Comparison of ENCODE assay signal across 8 cellular contexts in genomic region chr20:47909696-47910095, GRCh38.
DNase-seq lines count a peak whose midpoint lies in the region; TF ChIP-seq lines count a peak whose summit lies in the region.
"Not testable (repeated sequence)": the region's sequence is repeated elsewhere in the genome, so short reads cannot be mapped to it uniquely, and the experiment has no call there.

No MANE protein-coding gene starts in this region.

- not testable (repeated sequence) for H3K27me3 ChIP-seq in BLaER1; esophagus (ENCODE audit: control insufficient read depth in 1 of 2, insufficient read depth in 2 of 2, low read length in 2 of 2); hepatocyte; neuronal stem cell (ENCODE audit: control insufficient read depth in 3 of 3, insufficient read depth in 3 of 3, low read depth in 1 of 3, low read length in 3 of 3)

- not testable (repeated sequence) for H2BK5ac ChIP-seq in neuronal stem cell (ENCODE audit: low read length)

- not testable (repeated sequence) for H3K4ac ChIP-seq in neuronal stem cell (ENCODE audit: low read length)

- peak overlapping the region; percentile 69 for H3K4me2 ChIP-seq in BLaER1
- not testable (repeated sequence) for H3K4me2 ChIP-seq in hepatocyte; neuronal stem cell (ENCODE audit: insufficient read depth, low read length, poor library complexity, severe bottlenecking)

- DNase-seq in HT-29 (ENCODE audit: low spot score): peak; percentile 30
- peak; percentile 34 for DNase-seq in NCI-H69 (lab: John Stamatoyannopoulos, UW)
- DNase-seq in RPMI7951 (ENCODE audit: low read depth): peak; percentile 59
- not testable (repeated sequence) for DNase-seq in activated CD4-positive, alpha-beta T cell treated with anti-CD3 and anti-CD28 coated beads, Interleukin-2, amount 10 ng/mL, durations not matched to agents 7 days and 5 days; neuronal stem cell (ENCODE audit: low spot score)
- peak; percentile 49 for DNase-seq in hepatocyte (ENCODE audit: low spot score)

- not testable (repeated sequence) for H3K79me1 ChIP-seq in neuronal stem cell (ENCODE audit: low read depth, low read length)

- not testable (repeated sequence) for H4K20me1 ChIP-seq in BLaER1; hepatocyte (ENCODE audit: insufficient read depth, poor library complexity, severe bottlenecking)

- H3K4me3 Mint-ChIP-seq in activated CD4-positive, alpha-beta T cell treated with anti-CD3 and anti-CD28 coated beads, Interleukin-2, amount 10 ng/mL, durations not matched to agents 7 days and 5 days: not testable (repeated sequence)

- not testable (repeated sequence) for H3K36me3 Mint-ChIP-seq in activated CD4-positive, alpha-beta T cell treated with anti-CD3 and anti-CD28 coated beads, Interleukin-2, amount 10 ng/mL, durations not matched to agents 7 days and 5 days (ENCODE audit: low read depth)

- H3K4me1 Mint-ChIP-seq in activated CD4-positive, alpha-beta T cell treated with anti-CD3 and anti-CD28 coated beads, Interleukin-2, amount 10 ng/mL, durations not matched to agents 7 days and 5 days: not testable (repeated sequence)

- peak overlapping the region; percentile 84 for H3K18ac ChIP-seq in neuronal stem cell (ENCODE audit: low read length)

- H2BK12ac ChIP-seq in neuronal stem cell (ENCODE audit: low read length): not testable (repeated sequence)

- H2BK15ac ChIP-seq in neuronal stem cell (ENCODE audit: low read length): not testable (repeated sequence)

- H3K9me2 ChIP-seq in hepatocyte (replicated peaks; ENCODE audit: insufficient read depth): not testable (repeated sequence)

- H3K9me3 Mint-ChIP-seq in activated CD4-positive, alpha-beta T cell treated with anti-CD3 and anti-CD28 coated beads, Interleukin-2, amount 10 ng/mL, durations not matched to agents 7 days and 5 days: not testable (repeated sequence)

- H3K36me3 ChIP-seq in BLaER1; esophagus (ENCODE audit: control insufficient read depth in 2 of 2, insufficient read depth in 2 of 2, low read length in 1 of 2); hepatocyte (replicated peaks; ENCODE audit: insufficient read depth, low read depth); neuronal stem cell (replicated peaks in 1 of 2; ENCODE audit: control insufficient read depth in 2 of 2, insufficient read depth in 2 of 2, low read length in 2 of 2): not testable (repeated sequence)

- not testable (repeated sequence) for H3K9ac ChIP-seq in BLaER1; neuronal stem cell (ENCODE audit: low read depth, low read length, poor library complexity)

- not testable (repeated sequence) for H3K27me3 Mint-ChIP-seq in activated CD4-positive, alpha-beta T cell treated with anti-CD3 and anti-CD28 coated beads, Interleukin-2, amount 10 ng/mL, durations not matched to agents 7 days and 5 days

- peak overlapping the region; percentile 61 for H3K27ac Mint-ChIP-seq in activated CD4-positive, alpha-beta T cell treated with anti-CD3 and anti-CD28 coated beads, Interleukin-2, amount 10 ng/mL, durations not matched to agents 7 days and 5 days

- H3K14ac ChIP-seq in neuronal stem cell (ENCODE audit: low read length): peak overlapping the region; percentile 86

- not testable (repeated sequence) for H2AFZ ChIP-seq in hepatocyte; neuronal stem cell (ENCODE audit: low read length)

- not testable (repeated sequence) for H3K27ac ChIP-seq in BLaER1; hepatocyte; neuronal stem cell (replicated peaks; ENCODE audit: low read length)
- H3K27ac ChIP-seq in esophagus (ENCODE audit: low read depth in 2 of 2, low read length in 1 of 2): peak overlapping the region; percentile 46 to 57

- H3K23ac ChIP-seq in neuronal stem cell (ENCODE audit: low read depth, low read length, poor library complexity): not testable (repeated sequence)

- CTCF ChIA-PET in activated CD4-positive, alpha-beta T cell treated with anti-CD3 and anti-CD28 coated beads, Interleukin-2, amount 10 ng/mL, durations not matched to agents 7 days and 5 days (lab: Charles Lee): not testable (repeated sequence)

- 46 to 49% methylated on average over 5 of the region's 5 CpGs for WGBS in esophagus, 2 donors
- WGBS in hepatocyte (ENCODE audit: low lambda C conversion rate, missing lambda C conversion rate): 60% methylated on average over 5 of the region's 5 CpGs
- WGBS in neuronal stem cell (ENCODE audit: extremely low coverage in 2 of 2, insufficient read length in 2 of 2, insufficient replicate concordance in 1 of 2), 2 donors: no CpG with 5 or more reads among the region's 5 CpGs

- H3K4me3 ChIP-seq in BLaER1; esophagus (ENCODE audit: low read depth in 1 of 2, low read length in 2 of 2); hepatocyte; neuronal stem cell (ENCODE audit: low read length in 2 of 2): not testable (repeated sequence)

- H2BK120ac ChIP-seq in neuronal stem cell (ENCODE audit: low read depth, low read length): not testable (repeated sequence)

- not testable (repeated sequence) for H4K8ac ChIP-seq in neuronal stem cell (ENCODE audit: low read depth, low read length)

- H3K4me1 ChIP-seq in BLaER1: peaks cover 60% of the 10 kb centered on the region
- H3K4me1 ChIP-seq in esophagus (ENCODE audit: control insufficient read depth in 2 of 2, insufficient read depth in 2 of 2, low read length in 1 of 2): peaks cover 6 to 12% of the 10 kb centered on the region in 2 donors
- not testable (repeated sequence) for H3K4me1 ChIP-seq in hepatocyte (ENCODE audit: insufficient read depth)
- peaks cover 0 to 19% of the 10 kb centered on the region in 2 donors for H3K4me1 ChIP-seq in neuronal stem cell (ENCODE audit: control insufficient read depth in 2 of 2, insufficient read depth in 1 of 2, low read depth in 1 of 2, low read length in 2 of 2)

- POLR2A ChIA-PET in activated CD4-positive, alpha-beta T cell treated with anti-CD3 and anti-CD28 coated beads, Interleukin-2, amount 10 ng/mL, durations not matched to agents 7 days and 5 days (lab: Charles Lee): not testable (repeated sequence)

- not testable (repeated sequence) for TF ChIP-seq CTCF in hepatocyte (IDR thresholded peaks at IDR 0.05; ENCODE audit: poor library complexity)

- not testable (repeated sequence) for H4K91ac ChIP-seq in neuronal stem cell (ENCODE audit: low read depth, low read length, poor library complexity)

- not testable (repeated sequence) for H3K9me3 ChIP-seq in BLaER1; esophagus (ENCODE audit: control insufficient read depth in 2 of 2, insufficient read depth in 1 of 2, low read depth in 1 of 2, low read length in 1 of 2); hepatocyte (ENCODE audit: low read depth); neuronal stem cell (replicated peaks in 1 of 2; ENCODE audit: control insufficient read depth in 2 of 2, insufficient read depth in 1 of 2, low read depth in 1 of 2, low read length in 2 of 2)

- H2AK5ac ChIP-seq in neuronal stem cell (ENCODE audit: low read depth, low read length): peak overlapping the region; percentile 53

- H3K79me2 ChIP-seq in hepatocyte: not testable (repeated sequence)
